In genomic region chr11:96014234-96014633, GRCh38 we compare ENCODE assay signal across 8 cellular contexts.
A peak's percentile ranks its signal among the peaks of the same experiment; 100 is the strongest.
DNase-seq lines count a peak whose midpoint lies in the region; ATAC-seq and TF ChIP-seq lines count a peak whose summit lies in the region.

No MANE protein-coding gene starts in this region.

- peak overlapping the region; percentile 53 for H3K27ac Mint-ChIP-seq in activated CD8-positive, alpha-beta memory T cell treated with anti-CD3 and anti-CD28 coated beads, Interleukin-2, amount 10 ng/mL, durations not matched to agents 7 days and 5 days
- H3K27ac Mint-ChIP-seq in natural killer cell = peak overlapping the region; percentile 7 to 41

- no peaks in the 10 kb centered on the region for H3K27me3 Mint-ChIP-seq in activated CD8-positive, alpha-beta memory T cell treated with anti-CD3 and anti-CD28 coated beads, Interleukin-2, amount 10 ng/mL, durations not matched to agents 7 days and 5 days
- no peaks in the 10 kb centered on the region for H3K27me3 Mint-ChIP-seq in natural killer cell (ENCODE audit: low read depth in 2 of 2)

- H3K4me3 ChIP-seq in lower leg skin (ENCODE audit: low read depth, poor library complexity, severe bottlenecking) = no peak overlapping the region

- intact Hi-C loops in natural killer cell (cut with micrococcal nuclease) (no loop called here), lower leg skin (cut with DNase I; ENCODE audit: low total_unique reads) (no loop called here)

- no peaks in the 10 kb centered on the region for H3K36me3 Mint-ChIP-seq in activated CD8-positive, alpha-beta memory T cell treated with anti-CD3 and anti-CD28 coated beads, Interleukin-2, amount 10 ng/mL, durations not matched to agents 7 days and 5 days
- no peaks in the 10 kb centered on the region for H3K36me3 Mint-ChIP-seq in natural killer cell

- no peaks in the 10 kb centered on the region for H3K9me3 Mint-ChIP-seq in activated CD8-positive, alpha-beta memory T cell treated with anti-CD3 and anti-CD28 coated beads, Interleukin-2, amount 10 ng/mL, durations not matched to agents 7 days and 5 days (ENCODE audit: low read depth)
- H3K9me3 Mint-ChIP-seq in natural killer cell = no peaks in the 10 kb centered on the region

- CTCF ChIA-PET in activated CD8-positive, alpha-beta memory T cell treated with anti-CD3 and anti-CD28 coated beads, Interleukin-2, amount 10 ng/mL, durations not matched to agents 7 days and 5 days (lab: Charles Lee) = interaction anchor here (1.1 to 1.6 kb wide), 3 partner anchors 33 to 380 kb away, joined by 3 to 4 read pairs (median 3); partner anchors contain the start of gene MAML2

- DNase-seq in activated CD8-positive, alpha-beta memory T cell treated with anti-CD3 and anti-CD28 coated beads, Interleukin-2, amount 10 ng/mL, durations not matched to agents 7 days and 5 days = peak; percentile 62
- no peak for DNase-seq in activated CD8-positive, alpha-beta memory T cell treated with anti-CD3 and anti-CD28 coated beads for 24 hours
- peak; percentile 48 to 57 for DNase-seq in Kasumi-1 (lab: John Stamatoyannopoulos, UW)
- peak; percentile 32 for DNase-seq in activated naive CD4-positive, alpha-beta T cell treated with anti-CD3 and anti-CD28 coated beads, Interleukin-2, amount 50 U/mL, for 16 hours
- no peak for DNase-seq in natural killer cell
- no peak for DNase-seq in NCI-H524 treated with DMSO at 0.1 percent for 48 hours (lab: John Stamatoyannopoulos, UW)
- no peak for DNase-seq in lower leg skin (ENCODE audit: low spot score in 2 of 2)
- DNase-seq in ureter (ENCODE audit: low spot score) = no peak

- no peak for TF ChIP-seq POLR2A in lower leg skin (IDR thresholded peaks at IDR 0.05)

- H3K4me1 Mint-ChIP-seq in activated CD8-positive, alpha-beta memory T cell treated with anti-CD3 and anti-CD28 coated beads, Interleukin-2, amount 10 ng/mL, durations not matched to agents 7 days and 5 days = peaks cover 50% of the 10 kb centered on the region
- peaks cover 38 to 43% of the 10 kb centered on the region in 2 donors for H3K4me1 Mint-ChIP-seq in natural killer cell

- TF ChIP-seq CTCF in natural killer cell (IDR thresholded peaks at IDR 0.05) (no peak), lower leg skin (IDR thresholded peaks at IDR 0.05) (no peak)

- peak overlapping the region; percentile 23 for H3K4me3 Mint-ChIP-seq in activated CD8-positive, alpha-beta memory T cell treated with anti-CD3 and anti-CD28 coated beads, Interleukin-2, amount 10 ng/mL, durations not matched to agents 7 days and 5 days
- peak overlapping the region; percentile 2 for H3K4me3 Mint-ChIP-seq in natural killer cell

- peak; percentile 72 for ATAC-seq in activated CD8-positive, alpha-beta memory T cell treated with anti-CD3 and anti-CD28 coated beads, Interleukin-2, amount 10 ng/mL, durations not matched to agents 7 days and 5 days
- ATAC-seq in natural killer cell = peak in 2 of 3 donors; percentile 21 to 54

- 71 to 80% methylated on average over 3 of the region's 3 CpGs for WGBS in lower leg skin, 2 donors

Comparison
In these comparisons a context has a peak if more than half of its experiments do, and no peak if none do; other contexts are left out.
1. DNase-seq: peak in activated CD8-positive, alpha-beta memory T cell treated with anti-CD3 and anti-CD28 coated beads, Interleukin-2, amount 10 ng/mL, durations not matched to agents 7 days and 5 days (single experiment), Kasumi-1 (2 of 2) and activated naive CD4-positive, alpha-beta T cell treated with anti-CD3 and anti-CD28 coated beads, Interleukin-2, amount 50 U/mL, for 16 hours (single experiment); none in activated CD8-positive, alpha-beta memory T cell treated with anti-CD3 and anti-CD28 coated beads for 24 hours (single experiment), natural killer cell (single experiment), NCI-H524 treated with DMSO at 0.1 percent for 48 hours (single experiment), lower leg skin (0 of 2) and ureter (single experiment).